Comparison of ENCODE assay signal across 17 cellular contexts in genomic region chr5:884345-885126, GRCh38. TPM values are rescaled to one million over a fixed set of nuclear protein-coding genes. Genes with fewer than 3 reads are reported as not detected.
A peak's percentile ranks its signal among the peaks of the same experiment; 100 is the strongest.
DNase-seq lines count a peak whose midpoint lies in the region; ATAC-seq and TF ChIP-seq lines count a peak whose summit lies in the region.
"Had no signal": no experiment of that assay in that cellular context is flagged by ENCODE, and none has a peak within 500 bp of the region (broad histone marks: within the 10 kb centered on the region; RNA-seq: fewer than 3 reads in every experiment).

No MANE protein-coding gene starts in this region.

- peaks cover 13% of the 10 kb centered on the region for H3K36me3 Mint-ChIP-seq in T-helper 17 cell (ENCODE audit: low read depth)

- no peak overlapping the region for H3K4me3 Mint-ChIP-seq in T-helper 17 cell
- H3K4me3 Mint-ChIP-seq: CD14-positive monocyte had no signal

- H3K27me3 ChIP-seq in lower lobe of right lung (ENCODE audit: low read depth) (no peaks in the 10 kb centered on the region), aorta (ENCODE audit: control insufficient read depth in 1 of 2, insufficient read depth in 2 of 2, low read length in 1 of 2) (no peaks in the 10 kb centered on the region)

- H3K27ac ChIP-seq in lower lobe of right lung: no peak overlapping the region
- no peak overlapping the region for H3K27ac ChIP-seq in aorta (ENCODE audit: low read depth in 1 of 2, low read length in 2 of 2)

- WGBS in aorta, 2 donors: 91 to 94% methylated on average over 16 of the region's 16 CpGs

- no peaks in the 10 kb centered on the region for H3K9me3 ChIP-seq in T-helper 17 cell (ENCODE audit: control insufficient read depth, low read length, poor library complexity, severe bottlenecking)
- H3K9me3 ChIP-seq in lower lobe of right lung: no peaks in the 10 kb centered on the region
- H3K9me3 ChIP-seq in aorta (ENCODE audit: control insufficient read depth, low read length): no peaks in the 10 kb centered on the region

- H3K4me1 ChIP-seq in lower lobe of right lung (no peaks in the 10 kb centered on the region), aorta (ENCODE audit: control insufficient read depth in 1 of 2, insufficient read depth in 2 of 2, low read length in 2 of 2) (no peaks in the 10 kb centered on the region)

- DNase-seq in Right ventricle myocardium inferior (ENCODE audit: missing footprints): peak; percentile 54
- DNase-seq in Right ventricle myocardium superior: no peak
- no peak for DNase-seq in T-helper 17 cell
- DNase-seq in lower lobe of right lung: no peak
- DNase-seq in aorta: no peak
- no peak for DNase-seq in nucleus accumbens (lab: John Stamatoyannopoulos, UW)
- DNase-seq: COR-L47; EL; MV-4-11; NCI-H1417 treated with DMSO at 0.1 percent for 48 hours; NCI-H2081; NCI-H345; NCI-H526 treated with DMSO at 0.1 percent for 48 hours; NK-92 treated with Interleukin-12 subunit alpha and Interleukin-12 subunit beta, amount 100 ng/mL, for 24 hours; OCI-M1 had no signal

- H3K4me3 ChIP-seq in lower lobe of right lung (no peak overlapping the region), aorta (ENCODE audit: low read length in 2 of 2) (no peak overlapping the region)

- peak overlapping the region; percentile 46 for H3K27ac Mint-ChIP-seq in T-helper 17 cell

- intact Hi-C loops in Right ventricle myocardium inferior (cut with DNase I): no loop called here
- intact Hi-C loops in Right ventricle myocardium superior (cut with DNase I): no loop called here
- intact Hi-C loops in lower lobe of right lung (cut with DNase I): no loop called here
- intact Hi-C loops in aorta (cut with DNase I): no loop called here

- peaks cover 9% of the 10 kb centered on the region for H3K4me1 Mint-ChIP-seq in T-helper 17 cell

- no peak for TF ChIP-seq CTCF in lower lobe of right lung (IDR thresholded peaks at IDR 0.05)

- peak; percentile 12 for ATAC-seq in Right ventricle myocardium inferior
- ATAC-seq in Right ventricle myocardium superior (ENCODE audit: poor library complexity): no peak
- no peak for ATAC-seq in T-helper 17 cell
- peak; percentile 4 to 6 for ATAC-seq in lower lobe of right lung
- ATAC-seq in aorta (ENCODE audit: low FRiP score): peak; percentile 20
- no peak for ATAC-seq in HG02623 (IDR thresholded peaks at IDR 0.05; ENCODE audit: unreplicated experiment)

- H3K36me3 ChIP-seq in lower lobe of right lung: peaks cover 87% of the 10 kb centered on the region
- H3K36me3 ChIP-seq in aorta (ENCODE audit: control insufficient read depth in 1 of 2, insufficient read depth in 2 of 2, low read length in 1 of 2): peaks cover 0 to 14% of the 10 kb centered on the region in 2 donors

- H3K27me3 Mint-ChIP-seq in T-helper 17 cell: no peaks in the 10 kb centered on the region

RNA-seq across cellular contexts. Expression of gene BRD9, which starts 8.1 kb away (rescaled TPM):
- 27.9 TPM for total RNA-seq in Right ventricle myocardium inferior
- total RNA-seq in Right ventricle myocardium superior: 28.0 TPM
- total RNA-seq in T-helper 17 cell: 100 to 1,000 TPM; 179 to 200 TPM
- total RNA-seq in lower lobe of right lung: 37.7 TPM
- 10 to 100 TPM; 38.2 to 39.7 TPM for total RNA-seq in aorta
- 10 to 100 TPM; 12.5 to 36.4 TPM for polyA plus RNA-seq in aorta

RNA-seq across cellular contexts. Expression of gene TRIP13, which starts 8.1 kb away (rescaled TPM):
- total RNA-seq in Right ventricle myocardium inferior: 0.38 TPM
- total RNA-seq in Right ventricle myocardium superior: 0.48 TPM
- total RNA-seq in T-helper 17 cell: 1 to 10 TPM; 1.0 to 2.6 TPM
- 1.0 TPM for total RNA-seq in lower lobe of right lung
- total RNA-seq in aorta: 1 to 10 TPM in 1 of 2 donors, under 1 TPM in 1; 0.84 to 1.3 TPM
- 1 to 10 TPM in 1 of 2 donors, under 1 TPM in 1; 0.28 to 1.3 TPM for polyA plus RNA-seq in aorta

RNA-seq across cellular contexts. Expression of gene ZDHHC11, which starts 33.8 kb away (rescaled TPM):
- 38.0 TPM for total RNA-seq in Right ventricle myocardium inferior
- total RNA-seq in Right ventricle myocardium superior: 55.6 TPM
- total RNA-seq in T-helper 17 cell: 10 to 100 TPM; 27.7 to 37.1 TPM
- total RNA-seq in lower lobe of right lung: 28.7 TPM
- 10 to 100 TPM in 1 of 2 donors, 1 to 10 TPM in 1; 9.4 to 26.0 TPM for total RNA-seq in aorta
- polyA plus RNA-seq in aorta: 1 to 10 TPM; 1.5 to 3.1 TPM
- polyA plus RNA-seq: CD14-positive monocyte had no signal

Comparison
In these comparisons a context has a peak if more than half of its experiments do, and no peak if none do; other contexts are left out.
1. ATAC-seq: peak in Right ventricle myocardium inferior (single experiment), lower lobe of right lung (2 of 2) and aorta (single experiment); none in Right ventricle myocardium superior (single experiment), T-helper 17 cell (single experiment) and HG02623 (single experiment).